In genomic region chr1:197198911-197199310, GRCh38 we compare ENCODE assay signal across 1 cellular context.
TF ChIP-seq lines count a peak whose summit lies in the region.

No MANE protein-coding gene starts in this region.

TF ChIP-seq in A549, 52 proteins besides CTCF, POLR2A, EP300 and RAD21 (continued from another document):
- TF ChIP-seq CEBPB (IDR thresholded peaks at IDR 0.05) (no peak), ZNF302 (CRISPR knock-in tag; IDR thresholded peaks at IDR 0.05) (no peak), ZC3H11A (IDR thresholded peaks at IDR 0.05) (no peak), NPAS2 (CRISPR knock-in tag; IDR thresholded peaks at IDR 0.05; ENCODE audit: borderline replicate concordance) (no peak), GATA3 (IDR thresholded peaks at IDR 0.05; ENCODE audit: borderline replicate concordance) (no peak), ESRRA (IDR thresholded peaks at IDR 0.05; ENCODE audit: borderline replicate concordance, low read length) (no peak), BCL3 (IDR thresholded peaks at IDR 0.05) (no peak), HEYL (CRISPR knock-in tag; IDR thresholded peaks at IDR 0.05) (no peak), POLR2AphosphoS2 (conservative IDR thresholded peaks at IDR 0.05; ENCODE audit: low read length) (no peak), HOXB5 (CRISPR knock-in tag; IDR thresholded peaks at IDR 0.05) (no peak)
